In genomic region chr14:39091716-39092115, GRCh38 we compare ENCODE assay signal across 15 cellular contexts. TPM values are rescaled to one million over a fixed set of nuclear protein-coding genes. Genes with fewer than 3 reads are reported as not detected.
DNase-seq lines count a peak whose midpoint lies in the region; ATAC-seq and TF ChIP-seq lines count a peak whose summit lies in the region.
"Had no signal": no experiment of that assay in that cellular context is flagged by ENCODE, and none has a peak within 500 bp of the region (broad histone marks: within the 10 kb centered on the region; RNA-seq: fewer than 3 reads in every experiment).

No MANE protein-coding gene starts in this region.

- H3K27me3 Mint-ChIP-seq in activated T-cell treated with anti-CD3 and anti-CD28 coated beads, Interleukin-2, amount 50 U/mL, for 24 hours, result no peaks in the 10 kb centered on the region
- no peaks in the 10 kb centered on the region for H3K27me3 Mint-ChIP-seq in CD4-positive, CD25-positive, alpha-beta regulatory T cell
- no peaks in the 10 kb centered on the region for H3K27me3 Mint-ChIP-seq in activated naive CD8-positive, alpha-beta T cell treated with anti-CD3 and anti-CD28 coated beads, Interleukin-2, amount 10 ng/mL, durations not matched to agents 7 days and 5 days

- POLR2A ChIA-PET in activated naive CD8-positive, alpha-beta T cell treated with anti-CD3 and anti-CD28 coated beads, Interleukin-2, amount 10 ng/mL, durations not matched to agents 7 days and 5 days (lab: Charles Lee), result no interaction called here

- no peak for ATAC-seq in CD4-positive, CD25-positive, alpha-beta regulatory T cell (ENCODE audit: low read depth in 2 of 2)
- no peak for ATAC-seq in activated naive CD8-positive, alpha-beta T cell treated with anti-CD3 and anti-CD28 coated beads, Interleukin-2, amount 10 ng/mL, durations not matched to agents 7 days and 5 days (ENCODE audit: low read depth)
- no peak for ATAC-seq in GM21360 (IDR thresholded peaks at IDR 0.05; ENCODE audit: unreplicated experiment)
- ATAC-seq: PC-3 had no signal

- H3K27ac ChIP-seq in CD4-positive, CD25-positive, alpha-beta regulatory T cell (ENCODE audit: insufficient read depth, low read length, poor library complexity, severe bottlenecking), result no peak overlapping the region

- no peak for TF ChIP-seq CTCF in GM13976 (IDR thresholded peaks at IDR 0.05; ENCODE audit: borderline replicate concordance, control extremely low read depth, extremely low read depth, insufficient read depth, missing control alignments)

- no peaks in the 10 kb centered on the region for H3K9me3 Mint-ChIP-seq in activated T-cell treated with anti-CD3 and anti-CD28 coated beads, Interleukin-2, amount 50 U/mL, for 24 hours
- no peaks in the 10 kb centered on the region for H3K9me3 Mint-ChIP-seq in CD4-positive, CD25-positive, alpha-beta regulatory T cell
- no peaks in the 10 kb centered on the region for H3K9me3 Mint-ChIP-seq in activated naive CD8-positive, alpha-beta T cell treated with anti-CD3 and anti-CD28 coated beads, Interleukin-2, amount 10 ng/mL, durations not matched to agents 7 days and 5 days

- no peak overlapping the region for H3K4me3 Mint-ChIP-seq in activated T-cell treated with anti-CD3 and anti-CD28 coated beads, Interleukin-2, amount 50 U/mL, for 24 hours
- H3K4me3 Mint-ChIP-seq in CD4-positive, CD25-positive, alpha-beta regulatory T cell, result no peak overlapping the region
- peak overlapping the region; percentile 56 for H3K4me3 Mint-ChIP-seq in activated naive CD8-positive, alpha-beta T cell treated with anti-CD3 and anti-CD28 coated beads, Interleukin-2, amount 10 ng/mL, durations not matched to agents 7 days and 5 days

- in situ Hi-C loops in GM13976 (cut with MboI; ENCODE audit: low sequenced_read_pairs, unreplicated experiment), result no loop called here

- peak overlapping the region; percentile 45 for H3K27ac Mint-ChIP-seq in activated T-cell treated with anti-CD3 and anti-CD28 coated beads, Interleukin-2, amount 50 U/mL, for 24 hours
- H3K27ac Mint-ChIP-seq in CD4-positive, CD25-positive, alpha-beta regulatory T cell, result peak overlapping the region in 2 of 3 donors; percentile 13 to 39
- H3K27ac Mint-ChIP-seq in activated naive CD8-positive, alpha-beta T cell treated with anti-CD3 and anti-CD28 coated beads, Interleukin-2, amount 10 ng/mL, durations not matched to agents 7 days and 5 days, result peak overlapping the region; percentile 22

- H3K9me3 ChIP-seq in CD4-positive, CD25-positive, alpha-beta regulatory T cell (ENCODE audit: control insufficient read depth in 2 of 2, low read length in 2 of 2), result no peaks in the 10 kb centered on the region

- no peak for DNase-seq in activated T-cell treated with anti-CD3 and anti-CD28 coated beads, Interleukin-2, amount 50 U/mL, for 24 hours
- no peak for DNase-seq in activated T-cell treated with anti-CD3 and anti-CD28 coated beads, Interleukin-2, amount 50 U/mL, for 48 hours
- peak in 1 of 3 donors; percentile 25 for DNase-seq in CD4-positive, CD25-positive, alpha-beta regulatory T cell
- peak; percentile 30 for DNase-seq in GM13976 (ENCODE audit: low spot score)
- no peak for DNase-seq in activated naive CD8-positive, alpha-beta T cell treated with anti-CD3 and anti-CD28 coated beads, Interleukin-2, amount 10 ng/mL, durations not matched to agents 7 days and 5 days
- DNase-seq in NCI-H82 (lab: John Stamatoyannopoulos, UW), result no peak
- no peak for DNase-seq in head of caudate nucleus
- DNase-seq: DMS153, HCEC 1CT, Karpas-422, MM.1S, NCI-H1105, NCI-H1694 treated with DMSO at 0.1 percent for 48 hours, PC-3 had no signal

- intact Hi-C loops in head of caudate nucleus (cut with DNase I), result no loop called here

- H3K4me1 Mint-ChIP-seq in activated T-cell treated with anti-CD3 and anti-CD28 coated beads, Interleukin-2, amount 50 U/mL, for 24 hours (ENCODE audit: low read depth), result peaks cover 35% of the 10 kb centered on the region
- peaks cover 21 to 44% (median 36%) of the 10 kb centered on the region in 4 donors for H3K4me1 Mint-ChIP-seq in CD4-positive, CD25-positive, alpha-beta regulatory T cell
- peaks cover 16% of the 10 kb centered on the region for H3K4me1 Mint-ChIP-seq in activated naive CD8-positive, alpha-beta T cell treated with anti-CD3 and anti-CD28 coated beads, Interleukin-2, amount 10 ng/mL, durations not matched to agents 7 days and 5 days

- peaks cover 81% of the 10 kb centered on the region for H3K36me3 Mint-ChIP-seq in activated T-cell treated with anti-CD3 and anti-CD28 coated beads, Interleukin-2, amount 50 U/mL, for 24 hours (ENCODE audit: low read depth)
- peaks cover 43% of the 10 kb centered on the region for H3K36me3 Mint-ChIP-seq in CD4-positive, CD25-positive, alpha-beta regulatory T cell
- H3K36me3 Mint-ChIP-seq in activated naive CD8-positive, alpha-beta T cell treated with anti-CD3 and anti-CD28 coated beads, Interleukin-2, amount 10 ng/mL, durations not matched to agents 7 days and 5 days, result peaks cover 38% of the 10 kb centered on the region

- no peak overlapping the region for H3K4me3 ChIP-seq in CD4-positive, CD25-positive, alpha-beta regulatory T cell (ENCODE audit: low read depth, low read length)

- peaks cover 73% of the 10 kb centered on the region for H3K36me3 ChIP-seq in CD4-positive, CD25-positive, alpha-beta regulatory T cell (ENCODE audit: control insufficient read depth, insufficient read depth, low read length)

- no peaks in the 10 kb centered on the region for H3K4me1 ChIP-seq in CD4-positive, CD25-positive, alpha-beta regulatory T cell (ENCODE audit: control insufficient read depth, insufficient read depth, low read length, poor library complexity, severe bottlenecking)

- H3K27me3 ChIP-seq in CD4-positive, CD25-positive, alpha-beta regulatory T cell (ENCODE audit: control insufficient read depth, insufficient read depth, low read length), result no peaks in the 10 kb centered on the region

RNA-seq across cellular contexts. Expression of gene SEC23A, which starts 11.3 kb away (rescaled TPM):
- total RNA-seq in CD4-positive, CD25-positive, alpha-beta regulatory T cell, result 64.5 TPM
- 10 to 100 TPM; 29.5 to 60.3 (median 37.7) TPM for polyA plus RNA-seq in CD4-positive, CD25-positive, alpha-beta regulatory T cell
- total RNA-seq in activated naive CD8-positive, alpha-beta T cell treated with anti-CD3 and anti-CD28 coated beads, Interleukin-2, amount 10 ng/mL, durations not matched to agents 7 days and 5 days, result 10 to 100 TPM; 66.2 to 66.8 TPM

RNA-seq across cellular contexts. Expression of gene GEMIN2, which starts 22.4 kb away (rescaled TPM):
- 15.0 TPM for total RNA-seq in CD4-positive, CD25-positive, alpha-beta regulatory T cell
- 10 to 100 TPM; 13.4 to 18.8 (median 18.0) TPM for polyA plus RNA-seq in CD4-positive, CD25-positive, alpha-beta regulatory T cell
- 10 to 100 TPM; 23.1 to 24.9 TPM for total RNA-seq in activated naive CD8-positive, alpha-beta T cell treated with anti-CD3 and anti-CD28 coated beads, Interleukin-2, amount 10 ng/mL, durations not matched to agents 7 days and 5 days
